In the genomic region with DNA sequence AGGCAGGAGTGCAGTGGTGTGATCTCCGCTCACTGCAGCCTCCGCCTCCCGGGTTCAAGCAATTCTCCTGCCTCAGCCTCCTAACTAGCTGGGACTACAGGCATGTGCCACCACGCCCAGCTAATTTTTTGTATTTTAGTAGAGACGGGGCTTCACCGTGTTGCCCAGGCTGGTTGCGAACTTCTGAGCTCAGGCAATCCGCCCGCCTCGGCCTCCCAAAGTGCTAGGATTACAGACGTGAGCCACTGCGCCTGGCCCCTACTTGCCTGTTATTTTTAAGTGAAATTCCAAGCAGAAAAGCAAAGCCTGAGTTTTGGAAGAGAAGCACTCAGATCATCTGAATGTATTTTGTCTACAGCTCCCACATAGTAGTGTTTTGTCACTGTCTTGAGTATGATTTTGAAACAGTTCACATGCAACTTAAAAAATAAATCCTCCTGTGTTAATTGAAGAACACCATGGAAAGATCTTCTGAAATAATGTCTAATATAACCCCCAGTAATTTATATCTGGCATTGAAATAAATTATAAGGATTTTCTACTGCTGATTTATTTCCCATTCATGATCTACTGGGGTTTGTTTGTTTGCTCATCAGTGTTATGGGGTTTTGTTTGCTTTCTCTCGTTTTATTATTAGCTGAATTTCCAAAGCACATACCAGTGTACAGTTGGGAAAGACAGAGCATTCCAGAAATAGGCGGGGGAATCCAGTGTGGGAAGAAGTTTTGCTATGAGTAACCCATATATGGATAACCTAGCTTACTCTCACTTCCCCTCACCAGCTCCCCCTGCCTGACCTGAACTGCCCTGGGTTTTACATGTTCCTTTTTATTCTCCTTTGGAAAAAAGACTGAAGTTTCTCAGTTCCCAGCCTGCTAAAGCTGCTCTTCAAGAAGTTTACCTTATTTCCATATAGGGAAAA, we compare ENCODE assay signal across 9 cellular contexts.
A peak's percentile ranks its signal among the peaks of the same experiment; 100 is the strongest.
DNase-seq lines count a peak whose midpoint lies in the region; ATAC-seq, FAIRE-seq and TF ChIP-seq lines count a peak whose summit lies in the region.
"Had no signal": no experiment of that assay in that cellular context is flagged by ENCODE, and none has a peak within 500 bp of the region (broad histone marks: within the 10 kb centered on the region; RNA-seq: fewer than 3 reads in every experiment).

No MANE protein-coding gene starts in this region.

- no peaks in the 10 kb centered on the region for H3K9me3 ChIP-seq in adipocyte (ENCODE audit: control insufficient read depth, low read length)
- no peaks in the 10 kb centered on the region for H3K9me3 ChIP-seq in upper lobe of left lung

- FAIRE-seq in HTR-8/SVneo (lab: Jason Lieb, UNC), result peak; percentile 55

- ATAC-seq in upper lobe of left lung (ENCODE audit: low FRiP score in 2 of 2) (peak; percentile 49 to 81), GM21723 (IDR thresholded peaks at IDR 0.05; ENCODE audit: unreplicated experiment) (no peak), HG02938 (IDR thresholded peaks at IDR 0.05; ENCODE audit: unreplicated experiment) (no peak)

- no peaks in the 10 kb centered on the region for H3K36me3 ChIP-seq in adipocyte (ENCODE audit: control insufficient read depth, insufficient read depth, low read length, severe bottlenecking)
- peaks cover 0 to 17% (median 0%) of the 10 kb centered on the region in 4 donors for H3K36me3 ChIP-seq in upper lobe of left lung

- TF ChIP-seq POLR2A in upper lobe of left lung (IDR thresholded peaks at IDR 0.05), result no peak

- peak overlapping the region; percentile 38 for H3K4me3 ChIP-seq in adipocyte (ENCODE audit: low read length)
- no peak overlapping the region for H3K4me3 ChIP-seq in upper lobe of left lung

- TF ChIP-seq EP300 in upper lobe of left lung (IDR thresholded peaks at IDR 0.05), result no peak

- H3K9ac ChIP-seq in adipocyte (ENCODE audit: low read length), result peak overlapping the region; percentile 73

- H3K4me1 ChIP-seq in adipocyte (ENCODE audit: control insufficient read depth, insufficient read depth, low read length) (peaks cover 27% of the 10 kb centered on the region), upper lobe of left lung (peaks cover 4 to 17% (median 11%) of the 10 kb centered on the region in 4 donors)

- TF ChIP-seq CTCF in upper lobe of left lung (IDR thresholded peaks at IDR 0.05), result no peak

- H3K27me3 ChIP-seq in adipocyte (replicated peaks; ENCODE audit: control insufficient read depth, insufficient read depth, low read length) (no peaks in the 10 kb centered on the region), upper lobe of left lung (no peaks in the 10 kb centered on the region)

- WGBS in upper lobe of left lung, 2 donors, result 71 to 77% methylated on average over 14 of the region's 14 CpGs

- peak; percentile 63 for DNase-seq in HTR-8/SVneo (ENCODE audit: insufficient read length, low spot score)
- peak; percentile 92 for DNase-seq in adipocyte (ENCODE audit: low read depth)
- peak; percentile 53 for DNase-seq in iPS-NIHi7 (ENCODE audit: extremely low spot score)
- DNase-seq in upper lobe of left lung, result peak; percentile 11 to 38
- DNase-seq in NCI-H1048 (lab: John Stamatoyannopoulos, UW), result no peak
- DNase-seq in NCI-H446 (lab: John Stamatoyannopoulos, UW), result no peak
- DNase-seq: SHP77 had no signal

- H3K27ac ChIP-seq in upper lobe of left lung, result peak overlapping the region in 1 of 4 donors; percentile 26

Comparison
In these comparisons a context has a peak if more than half of its experiments do, and no peak if none do; other contexts are left out.
1. DNase-seq: peak in HTR-8/SVneo (single experiment), adipocyte (single experiment), iPS-NIHi7 (single experiment) and upper lobe of left lung (2 of 2); none in NCI-H1048 (single experiment) and NCI-H446 (0 of 2).
2. ATAC-seq: peak in upper lobe of left lung (2 of 2); none in GM21723 (single experiment) and HG02938 (single experiment).